ENCODE assay signal across 8 cellular contexts in genomic region chr10:133329401-133330202, GRCh38. TPM values are rescaled to one million over a fixed set of nuclear protein-coding genes. Genes with fewer than 3 reads are reported as not detected.
DNase-seq lines count a peak whose midpoint lies in the region; ATAC-seq and TF ChIP-seq lines count a peak whose summit lies in the region.

No MANE protein-coding gene starts in this region.

- H4K20me1 ChIP-seq in IMR-90 (ENCODE audit: insufficient read depth, low read length): 0 out of 2 replicates have a peak, but pooled peaks cover 3% of the 10 kb centered on the region

- 3% methylated on average over 14 of the region's 37 CpGs; no CpG with 5 or more reads in 1 of the 2 experiments for WGBS in IMR-90 (ENCODE audit: extremely low coverage in 2 of 2, insufficient read length in 1 of 2), 2 experiments

- no peak overlapping the region; the same call in 1 of the 2 replicates for H3K56ac ChIP-seq in IMR-90 (ENCODE audit: extremely low read depth, insufficient read depth, low read length)

- DNase-seq in DMS53 (lab: John Stamatoyannopoulos, UW) (peak; percentile 92), IMR-90 (peak; percentile 84), RPMI7951 (ENCODE audit: low read depth) (peak; percentile 69), fibroblast of the aortic adventitia (ENCODE audit: low read depth) (peak; percentile 84), substantia nigra (lab: John Stamatoyannopoulos, UW) (peak in 47 of 49 donors; percentile 15 to 92 (median 74))
- DNase-seq in activated T-helper 1 cell treated with anti-CD3 and anti-CD28 coated beads, Interleukin-12 subunit alpha, Interleukin-12 subunit beta, Interleukin-2, Interleukin-4 antibody, amounts not matched to agents 30 ng/mL and 10 ng/mL and 1 ng/mL, durations not matched to agents 14 hours and 24 hours and 36 hours (ENCODE audit: low spot score): peak; percentile 77

- intact Hi-C loops in IMR-90 (cut with micrococcal nuclease): loop anchor here (1.0 to 10.0 kb wide), 3 partner anchors 45 to 195 kb away; partner anchors contain the start of genes CYP2E1, ECHS1 and PAOX
- intact Hi-C loops in activated T-helper 1 cell treated with anti-CD3 and anti-CD28 coated beads, Interleukin-12 subunit alpha, Interleukin-12 subunit beta, Interleukin-2, Interleukin-4 antibody, amounts not matched to agents 30 ng/mL and 10 ng/mL and 1 ng/mL, durations not matched to agents 14 hours and 24 hours and 36 hours (cut with micrococcal nuclease): loop anchor here (1.0 to 5.0 kb wide), 7 partner anchors 22 to 278 kb away; partner anchors contain the start of genes MTG1 and PAOX

- peak; percentile 96 for TF ChIP-seq CTCF in IMR-90 (conservative IDR thresholded peaks at IDR 0.05; ENCODE audit: low read depth, low read length)
- peak; percentile 92 for TF ChIP-seq CTCF in fibroblast of the aortic adventitia (IDR thresholded peaks at IDR 0.05; ENCODE audit: insufficient read depth, low read length)
- TF ChIP-seq CTCF in neutrophil (IDR thresholded peaks at IDR 0.05): peak; percentile 73

- H2AFZ ChIP-seq in IMR-90 (replicated peaks; ENCODE audit: low read length, poor library complexity): peak overlapping the region; percentile 80

- POLR2A ChIA-PET in IMR-90 (lab: Charles Lee; ENCODE audit: unreplicated experiment): no interaction called here

- H3K9me3 Mint-ChIP-seq in activated T-helper 1 cell treated with anti-CD3 and anti-CD28 coated beads, Interleukin-12 subunit alpha, Interleukin-12 subunit beta, Interleukin-2, Interleukin-4 antibody, amounts not matched to agents 30 ng/mL and 10 ng/mL and 1 ng/mL, durations not matched to agents 14 hours and 24 hours and 36 hours: no peaks in the 10 kb centered on the region

- peaks cover 71% of the 10 kb centered on the region for H3K27me3 Mint-ChIP-seq in activated T-helper 1 cell treated with anti-CD3 and anti-CD28 coated beads, Interleukin-12 subunit alpha, Interleukin-12 subunit beta, Interleukin-2, Interleukin-4 antibody, amounts not matched to agents 30 ng/mL and 10 ng/mL and 1 ng/mL, durations not matched to agents 14 hours and 24 hours and 36 hours (ENCODE audit: insufficient read depth)

- H3K36me3 Mint-ChIP-seq in activated T-helper 1 cell treated with anti-CD3 and anti-CD28 coated beads, Interleukin-12 subunit alpha, Interleukin-12 subunit beta, Interleukin-2, Interleukin-4 antibody, amounts not matched to agents 30 ng/mL and 10 ng/mL and 1 ng/mL, durations not matched to agents 14 hours and 24 hours and 36 hours (ENCODE audit: low read depth): no peaks in the 10 kb centered on the region

- no peak overlapping the region for H3K14ac ChIP-seq in IMR-90 (replicated peaks; ENCODE audit: low read depth, low read length)

- H2BK120ac ChIP-seq in IMR-90 (ENCODE audit: low read depth, low read length): no peak overlapping the region

- CTCF ChIA-PET in IMR-90 (lab: Yijun Ruan, JAX): interaction anchor here (0.6 to 1.6 kb wide), 11 partner anchors 8 to 163 kb away, joined by 3 to 4 read pairs (median 3); no protein-coding TSS in a partner anchor

- peaks cover 38% of the 10 kb centered on the region for H3K27me3 ChIP-seq in IMR-90 (ENCODE audit: control insufficient read depth, insufficient read depth, low read length)
- peaks cover 90% of the 10 kb centered on the region for H3K27me3 ChIP-seq in neutrophil

- peak overlapping the region; percentile 64 for H3K4me3 Mint-ChIP-seq in activated T-helper 1 cell treated with anti-CD3 and anti-CD28 coated beads, Interleukin-12 subunit alpha, Interleukin-12 subunit beta, Interleukin-2, Interleukin-4 antibody, amounts not matched to agents 30 ng/mL and 10 ng/mL and 1 ng/mL, durations not matched to agents 14 hours and 24 hours and 36 hours

- peak overlapping the region; percentile 1 for H2AK9ac ChIP-seq in IMR-90 (replicated peaks; ENCODE audit: low read depth, low read length, poor library complexity)

- H3K18ac ChIP-seq in IMR-90 (ENCODE audit: low read depth, low read length): no peak overlapping the region

- peak overlapping the region; percentile 81 for H3K4me2 ChIP-seq in IMR-90 (ENCODE audit: low read depth, low read length)

- peak; percentile 81 for TF ChIP-seq RAD21 in IMR-90 (IDR thresholded peaks at IDR 0.05; ENCODE audit: low read length)

- H3K9me3 ChIP-seq in IMR-90 (ENCODE audit: control insufficient read depth, insufficient read depth, low read length): no peaks in the 10 kb centered on the region; the same call in 1 of the 2 replicates
- H3K9me3 ChIP-seq in neutrophil: no peaks in the 10 kb centered on the region

- H2AK5ac ChIP-seq in IMR-90 (ENCODE audit: low read depth, low read length): no peak overlapping the region

- H4K91ac ChIP-seq in IMR-90 (ENCODE audit: insufficient read depth, low read depth, low read length): no peak overlapping the region

- dilution Hi-C loops in IMR-90 (cut with HindIII; ENCODE audit: low sequenced_read_pairs, unreplicated experiment): no loop called here

- H4K5ac ChIP-seq in IMR-90 (ENCODE audit: low read depth, low read length): no peak overlapping the region

- H3K9me1 ChIP-seq in IMR-90 (ENCODE audit: insufficient read depth, low read length): 0 out of 2 replicates have a peak, but pooled peaks cover 6% of the 10 kb centered on the region

- H2BK20ac ChIP-seq in IMR-90 (ENCODE audit: low read depth, low read length): no peak overlapping the region

- H3K4me1 Mint-ChIP-seq in activated T-helper 1 cell treated with anti-CD3 and anti-CD28 coated beads, Interleukin-12 subunit alpha, Interleukin-12 subunit beta, Interleukin-2, Interleukin-4 antibody, amounts not matched to agents 30 ng/mL and 10 ng/mL and 1 ng/mL, durations not matched to agents 14 hours and 24 hours and 36 hours (ENCODE audit: low read depth): peaks cover 2% of the 10 kb centered on the region

- H3K9ac ChIP-seq in IMR-90 (ENCODE audit: low read depth, low read length): peak overlapping the region; percentile 24; the same call in 1 of the 2 replicates

- H2BK5ac ChIP-seq in IMR-90 (ENCODE audit: low read depth, low read length, poor library complexity, severe bottlenecking): no peak overlapping the region

- no peak overlapping the region for H3K27ac Mint-ChIP-seq in activated T-helper 1 cell treated with anti-CD3 and anti-CD28 coated beads, Interleukin-12 subunit alpha, Interleukin-12 subunit beta, Interleukin-2, Interleukin-4 antibody, amounts not matched to agents 30 ng/mL and 10 ng/mL and 1 ng/mL, durations not matched to agents 14 hours and 24 hours and 36 hours

- H3K23ac ChIP-seq in IMR-90 (ENCODE audit: low read depth, low read length): no peak overlapping the region

- H3K4ac ChIP-seq in IMR-90 (ENCODE audit: low read depth, low read length): no peak overlapping the region

- no peak overlapping the region for H2BK15ac ChIP-seq in IMR-90 (ENCODE audit: low read depth, low read length)

- peak; percentile 87 for ATAC-seq in GM21526 (IDR thresholded peaks at IDR 0.05; ENCODE audit: low FRiP score, unreplicated experiment)
- peak; percentile 86 for ATAC-seq in IMR-90 (ENCODE audit: low read depth)

- H3K27ac ChIP-seq in IMR-90 (ENCODE audit: insufficient read depth, low read length): no peak overlapping the region
- no peak overlapping the region for H3K27ac ChIP-seq in neutrophil
- H3K27ac ChIP-seq in substantia nigra (ENCODE audit: low read depth, low read length, poor library complexity, severe bottlenecking): no peak overlapping the region

- H3K36me3 ChIP-seq in IMR-90 (ENCODE audit: control insufficient read depth, insufficient read depth, low read length): no peaks in the 10 kb centered on the region
- no peaks in the 10 kb centered on the region for H3K36me3 ChIP-seq in neutrophil

- no TSS peak for BruUV-seq in IMR-90 (replicated peaks; lab: Mats Ljungman, UMichigan)

- in situ Hi-C loops in IMR-90 (cut with MboI; ENCODE audit: low sequenced_read_pairs): loop anchor here (10.0 kb wide), 1 partner anchor 165 kb away; no protein-coding TSS in a partner anchor

- peaks cover 18% of the 10 kb centered on the region for H3K4me1 ChIP-seq in IMR-90 (ENCODE audit: control insufficient read depth, insufficient read depth, low read length)
- peaks cover 0 to 9% of the 10 kb centered on the region in 2 experiments for H3K4me1 ChIP-seq in neutrophil (ENCODE audit: control insufficient read depth in 1 of 2, insufficient read depth in 1 of 2, low read depth in 1 of 2, low read length in 1 of 2)

- TF ChIP-seq POLR2A in IMR-90 (IDR thresholded peaks at IDR 0.05; ENCODE audit: low read depth, low read length): no peak

- no peak overlapping the region for H4K8ac ChIP-seq in IMR-90 (ENCODE audit: low read depth in 2 of 2, low read length in 2 of 2)

- no peaks in the 10 kb centered on the region for H3K79me1 ChIP-seq in IMR-90 (ENCODE audit: low read depth in 1 of 2, low read length in 2 of 2)

- peak overlapping the region; percentile 19; the same call in 1 of the 2 replicates for H3K4me3 ChIP-seq in IMR-90 (ENCODE audit: insufficient read depth, low read depth, low read length)
- peak overlapping the region; percentile 39 for H3K4me3 ChIP-seq in fibroblast of the aortic adventitia (ENCODE audit: low read depth, low read length)
- H3K4me3 ChIP-seq in neutrophil (ENCODE audit: low read depth in 1 of 2, low read length in 1 of 2): no peak overlapping the region

RNA-seq across cellular contexts. Expression of gene CALY, which starts 7.1 kb away (rescaled TPM):
- total RNA-seq in IMR-90 (2012; rRNA removed) (not detected in 2 replicates), fibroblast of the aortic adventitia (ENCODE audit: low replicate concordance) (not detected in 2 replicates)
- 0.34 and 0.62 TPM in 2 replicates for polyA plus RNA-seq in IMR-90 (2012; rRNA removed)
- 1.1 and 1.9 TPM in 2 replicates for polyA plus RNA-seq in IMR-90 (2012; cell fraction: cytosol; rRNA removed)
- 0.88 and 2.2 TPM in 2 replicates for polyA plus RNA-seq in IMR-90 (2012; cell fraction: nucleus; rRNA removed; ENCODE audit: low replicate concordance)
- not detected in 2 replicates for total RNA-seq in RPMI7951 (2014; rRNA removed; shearing (Covaris generic))
- total RNA-seq in activated T-helper 1 cell treated with anti-CD3 and anti-CD28 coated beads, Interleukin-12 subunit alpha, Interleukin-12 subunit beta, Interleukin-2, Interleukin-4 antibody, amounts not matched to agents 30 ng/mL and 10 ng/mL and 1 ng/mL, durations not matched to agents 14 hours and 24 hours and 36 hours: not detected in 2 replicates

RNA-seq across cellular contexts. Expression of gene PRAP1, which starts 17.6 kb away (rescaled TPM):
- total RNA-seq in IMR-90 (2012; rRNA removed): not detected in 2 replicates
- polyA plus RNA-seq in IMR-90 (2012; rRNA removed): not detected in 2 replicates
- 0.05 and 0.15 TPM in 2 replicates for polyA plus RNA-seq in IMR-90 (2012; cell fraction: cytosol; rRNA removed)
- not detected in 2 replicates for polyA plus RNA-seq in IMR-90 (2012; cell fraction: nucleus; rRNA removed; ENCODE audit: low replicate concordance)
- not detected in 2 replicates for total RNA-seq in RPMI7951 (2014; rRNA removed; shearing (Covaris generic))
- not detected in 2 replicates for total RNA-seq in activated T-helper 1 cell treated with anti-CD3 and anti-CD28 coated beads, Interleukin-12 subunit alpha, Interleukin-12 subunit beta, Interleukin-2, Interleukin-4 antibody, amounts not matched to agents 30 ng/mL and 10 ng/mL and 1 ng/mL, durations not matched to agents 14 hours and 24 hours and 36 hours
- total RNA-seq in fibroblast of the aortic adventitia (ENCODE audit: low replicate concordance): not detected in 2 replicates

RNA-seq across cellular contexts. Expression of gene ZNF511, which starts 20.9 kb away (rescaled TPM):
- 13.6 and 14.2 TPM in 2 replicates for total RNA-seq in IMR-90 (2012; rRNA removed)
- 32.6 and 36.8 TPM in 2 replicates for polyA plus RNA-seq in IMR-90 (2012; rRNA removed)
- 20.3 and 34.8 TPM in 2 replicates for polyA plus RNA-seq in IMR-90 (2012; cell fraction: cytosol; rRNA removed)
- polyA plus RNA-seq in IMR-90 (2012; cell fraction: nucleus; rRNA removed; ENCODE audit: low replicate concordance): 33.0 and 37.6 TPM in 2 replicates
- 33.9 and 57.6 TPM in 2 replicates for total RNA-seq in RPMI7951 (2014; rRNA removed; shearing (Covaris generic))
- 69.6 and 76.3 TPM in 2 replicates for total RNA-seq in activated T-helper 1 cell treated with anti-CD3 and anti-CD28 coated beads, Interleukin-12 subunit alpha, Interleukin-12 subunit beta, Interleukin-2, Interleukin-4 antibody, amounts not matched to agents 30 ng/mL and 10 ng/mL and 1 ng/mL, durations not matched to agents 14 hours and 24 hours and 36 hours
- 1.7 and 22.1 TPM in 2 replicates for total RNA-seq in fibroblast of the aortic adventitia (ENCODE audit: low replicate concordance)

RNA-seq across cellular contexts. Expression of gene TUBGCP2, which starts 20.9 kb away (rescaled TPM):
- total RNA-seq in IMR-90 (2012; rRNA removed): 65.0 and 72.6 TPM in 2 replicates
- polyA plus RNA-seq in IMR-90 (2012; rRNA removed): 48.1 and 48.6 TPM in 2 replicates
- 23.0 and 41.7 TPM in 2 replicates for polyA plus RNA-seq in IMR-90 (2012; cell fraction: cytosol; rRNA removed)
- 62.3 and 99.6 TPM in 2 replicates for polyA plus RNA-seq in IMR-90 (2012; cell fraction: nucleus; rRNA removed; ENCODE audit: low replicate concordance)
- 42.0 and 43.3 TPM in 2 replicates for total RNA-seq in RPMI7951 (2014; rRNA removed; shearing (Covaris generic))
- 57.6 and 65.0 TPM in 2 replicates for total RNA-seq in activated T-helper 1 cell treated with anti-CD3 and anti-CD28 coated beads, Interleukin-12 subunit alpha, Interleukin-12 subunit beta, Interleukin-2, Interleukin-4 antibody, amounts not matched to agents 30 ng/mL and 10 ng/mL and 1 ng/mL, durations not matched to agents 14 hours and 24 hours and 36 hours
- 33.0 and 72.8 TPM in 2 replicates for total RNA-seq in fibroblast of the aortic adventitia (ENCODE audit: low replicate concordance)

RNA-seq across cellular contexts. Expression of gene FUOM, which starts 28.2 kb away (rescaled TPM):
- total RNA-seq in IMR-90 (2012; rRNA removed): 26.3 and 28.1 TPM in 2 replicates
- polyA plus RNA-seq in IMR-90 (2012; rRNA removed): 52.8 and 71.2 TPM in 2 replicates
- polyA plus RNA-seq in IMR-90 (2012; cell fraction: cytosol; rRNA removed): 53.8 and 71.8 TPM in 2 replicates
- 25.8 and 31.8 TPM in 2 replicates for polyA plus RNA-seq in IMR-90 (2012; cell fraction: nucleus; rRNA removed; ENCODE audit: low replicate concordance)
- total RNA-seq in RPMI7951 (2014; rRNA removed; shearing (Covaris generic)): 2.6 and 5.5 TPM in 2 replicates
- 45.4 and 51.8 TPM in 2 replicates for total RNA-seq in activated T-helper 1 cell treated with anti-CD3 and anti-CD28 coated beads, Interleukin-12 subunit alpha, Interleukin-12 subunit beta, Interleukin-2, Interleukin-4 antibody, amounts not matched to agents 30 ng/mL and 10 ng/mL and 1 ng/mL, durations not matched to agents 14 hours and 24 hours and 36 hours
- 4.0 and 16.9 TPM in 2 replicates for total RNA-seq in fibroblast of the aortic adventitia (ENCODE audit: low replicate concordance)

Comparison
In these comparisons a context has a peak if more than half of its experiments do, and no peak if none do; other contexts are left out.
1. H3K4me3 ChIP-seq: peak in IMR-90 (single experiment) and fibroblast of the aortic adventitia (single experiment); none in neutrophil (0 of 2).
2. Peak in every context shown above with its lines, with median percentiles within 50 percentile points of each other: DNase-seq and CTCF ChIP-seq.